Comparison of ENCODE assay signal across 8 cellular contexts in genomic region chr5:29649321-29649720, GRCh38.
"Had no signal": no experiment of that assay in that cellular context is flagged by ENCODE, and none has a peak within 500 bp of the region (broad histone marks: within the 10 kb centered on the region; RNA-seq: fewer than 3 reads in every experiment).

No MANE protein-coding gene starts in this region.

- FAIRE-seq: H1, H54, K562 had no signal

- ATAC-seq: GM23338, K562 had no signal

- H3K4me3 ChIP-seq: GM23338, K562 had no signal

- H2AFZ ChIP-seq: GM23338 had no signal

- DNase-seq: H9, HCEC 1CT, IMR-90, KG1 had no signal

- H3K4me2 ChIP-seq: GM23338 had no signal
